In genomic region chr5:89095341-89095740, GRCh38 we compare ENCODE assay signal across 23 cellular contexts.
"Had no signal": no experiment of that assay in that cellular context is flagged by ENCODE, and none has a peak within 500 bp of the region (broad histone marks: within the 10 kb centered on the region; RNA-seq: fewer than 3 reads in every experiment).

No MANE protein-coding gene starts in this region.

- DNase-seq: dermis blood vessel endothelial cell; effector memory CD4-positive, alpha-beta T cell; foreskin keratinocyte; head of caudate nucleus; left ventricle myocardium superior; lower lobe of right lung; naive B cell; stimulated activated CD4-positive, alpha-beta T cell treated with anti-CD3 and anti-CD28 coated beads, Interleukin-2, amount 100 ng/mL, for 24 hours; stimulated activated CD4-positive, alpha-beta T cell treated with anti-CD3 and anti-CD28 coated beads, Interleukin-4, amount 100 ng/mL, for 24 hours; stimulated activated naive CD4-positive, alpha-beta T cell treated with Interleukin-2 at 50 U/mL for 16 hours; stomach; thyroid gland had no signal

- H3K36me3 ChIP-seq: esophagus muscularis mucosa, lower lobe of right lung, neutrophil, prostate gland, right atrium auricular region, stomach, thyroid gland had no signal

- H3K27me3 ChIP-seq: esophagus muscularis mucosa, neutrophil, right atrium auricular region, stomach, thyroid gland had no signal

- H3K9ac ChIP-seq: parathyroid adenoma had no signal

- H3K4me1 ChIP-seq: esophagus muscularis mucosa, foreskin keratinocyte, lower lobe of right lung, parathyroid adenoma, prostate gland, right atrium auricular region, stomach, thyroid gland had no signal

- FAIRE-seq: endothelial cell of umbilical vein, keratinocyte had no signal

- ATAC-seq: foreskin keratinocyte; left ventricle myocardium superior; lower lobe of right lung; natural killer cell treated with Interleukin-12 subunit alpha and Interleukin-12 subunit beta and Interleukin-15 and Interleukin-18, amount 100 ng/mL, for 72 hours; sciatic nerve; stimulated activated effector memory CD8-positive, alpha-beta T cell treated with anti-CD3 and anti-CD28 coated beads, Interleukin-12 subunit alpha, Interleukin-12 subunit beta, amount 100 ng/mL, for 72 hours had no signal

- H3K4me3 ChIP-seq: coronary artery, esophagus muscularis mucosa, lower lobe of right lung, prostate gland, right atrium auricular region, stomach, thyroid gland had no signal

- H2AFZ ChIP-seq: parathyroid adenoma had no signal

- H3K9me3 ChIP-seq: esophagus muscularis mucosa, lower lobe of right lung, neutrophil, prostate gland, right atrium auricular region, thyroid gland had no signal

- H3K79me2 ChIP-seq: parathyroid adenoma had no signal

- H3K27ac ChIP-seq: coronary artery, esophagus muscularis mucosa, foreskin keratinocyte, lower lobe of right lung, neutrophil, parathyroid adenoma, prostate gland, right atrium auricular region, stomach, thyroid gland had no signal
